35 cellular contexts compared by ENCODE assay signal in the genomic region with DNA sequence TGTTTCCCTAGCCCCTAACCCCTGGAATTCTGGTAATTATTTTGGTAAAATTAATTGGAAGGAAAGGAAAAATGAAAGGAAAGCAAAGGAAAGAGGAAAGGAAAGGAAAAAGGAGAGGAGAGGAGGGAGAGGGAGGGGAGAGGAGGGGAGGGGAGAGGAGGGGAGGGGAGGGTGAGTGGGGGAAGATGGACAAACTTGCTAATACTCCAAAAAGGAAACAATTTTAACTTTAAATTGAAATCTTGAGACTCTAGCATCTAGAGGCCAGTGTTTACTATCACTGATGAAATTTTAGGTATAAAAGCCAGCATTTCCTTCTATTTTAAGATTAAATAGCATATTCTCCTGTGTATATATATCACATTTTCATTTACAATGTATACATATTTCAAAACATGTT.
"Had no signal": no experiment of that assay in that cellular context is flagged by ENCODE, and none has a peak within 500 bp of the region (broad histone marks: within the 10 kb centered on the region; RNA-seq: fewer than 3 reads in every experiment).

No MANE protein-coding gene starts in this region.

- H3K9me3 ChIP-seq: MG63 had no signal

- H3K4me3 ChIP-seq: MG63 had no signal

- H3K9ac ChIP-seq: KMS-11 had no signal

- H3K36me3 ChIP-seq: MG63 had no signal

- DNase-seq: Karpas-422, Kasumi-1, MG63, MM.1S, MV-4-11, NCI-H1048, NCI-H1092, NCI-H1092 treated with DMSO at 0.1 percent for 48 hours, NCI-H1105, NCI-H1105 treated with DMSO at 0.1 percent for 48 hours, NCI-H1417, NCI-H1417 treated with DMSO at 0.1 percent for 48 hours, NCI-H1436, NCI-H1436 treated with DMSO at 0.1 percent for 48 hours, NCI-H146, NCI-H1694, NCI-H1694 treated with DMSO at 0.1 percent for 48 hours, NCI-H187, NCI-H187 treated with DMSO at 0.1 percent for 48 hours, NCI-H1930, NCI-H2029, NCI-H2029 treated with DMSO at 0.1 percent for 48 hours, NCI-H2081, NCI-H2081 treated with DMSO at 0.1 percent for 48 hours, NCI-H2107, NCI-H2171, NCI-H2171 treated with DMSO at 0.1 percent for 48 hours, NCI-H2227 treated with DMSO at 0.1 percent for 48 hours, NCI-H226, NCI-H345, NCI-H446, NCI-H446 treated with DMSO at 0.1 percent for 48 hours, NCI-H510A, NCI-H510A treated with DMSO at 0.1 percent for 48 hours had no signal

- H3K4me2 ChIP-seq: KMS-11 had no signal

- H3K27me3 ChIP-seq: MG63 had no signal

- H3K27ac ChIP-seq: KMS-11 had no signal
